In the genomic region with DNA sequence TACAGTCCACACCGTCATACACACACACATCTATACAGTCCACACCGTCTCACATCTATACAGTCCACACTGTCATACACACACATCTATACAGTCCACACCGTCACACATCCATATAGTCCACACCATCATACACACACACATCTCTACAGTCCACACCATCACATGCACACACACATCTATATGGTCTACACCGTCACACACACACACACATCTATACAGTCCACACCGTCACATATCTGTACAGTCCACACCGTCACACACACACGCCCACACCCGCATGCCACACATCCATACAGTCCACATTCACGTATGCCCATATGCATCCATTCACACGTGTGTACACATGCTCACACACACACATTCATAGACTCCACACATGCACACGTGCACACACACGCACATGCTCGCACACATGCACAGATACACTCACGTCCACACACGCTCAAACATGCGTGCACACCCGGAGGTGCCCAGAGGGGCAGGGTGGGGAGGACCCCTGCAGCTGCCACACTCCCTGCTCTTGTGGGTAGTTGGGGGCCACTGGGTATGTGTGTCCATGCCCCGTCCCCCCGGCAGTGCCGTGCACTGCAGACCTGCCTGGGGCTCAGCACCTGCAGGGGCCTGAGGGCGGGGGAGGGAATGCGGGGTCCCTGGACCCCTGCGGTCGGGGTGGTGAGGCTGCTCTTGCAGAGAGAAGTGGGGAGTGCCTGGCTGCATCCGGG, we compare ENCODE assay signal across 17 cellular contexts. TPM values are rescaled to one million over a fixed set of nuclear protein-coding genes. Genes with fewer than 3 reads are reported as not detected.
DNase-seq lines count a peak whose midpoint lies in the region; ATAC-seq, FAIRE-seq and TF ChIP-seq lines count a peak whose summit lies in the region.
"Had no signal": no experiment of that assay in that cellular context is flagged by ENCODE, and none has a peak within 500 bp of the region (broad histone marks: within the 10 kb centered on the region; RNA-seq: fewer than 3 reads in every experiment).

No MANE protein-coding gene starts in this region.

- no peak for FAIRE-seq in H1 (lab: Jason Lieb, UNC)
- FAIRE-seq: GM19239 had no signal

- TSS peak; percentile 57 for BruUV-seq in IMR-90 (replicated peaks; lab: Mats Ljungman, UMichigan)

- H3K14ac ChIP-seq in IMR-90 (replicated peaks; ENCODE audit: low read depth, low read length) (no peak overlapping the region), H1 (ENCODE audit: insufficient read length) (no peak overlapping the region), neuronal stem cell (ENCODE audit: low read length) (no peak overlapping the region)

- H3K9ac ChIP-seq in DND-41 (ENCODE audit: low read depth, low read length) (no peak overlapping the region), IMR-90 (ENCODE audit: low read depth, low read length) (no peak overlapping the region), H1 (replicated peaks in 1 of 4; ENCODE audit: extremely low read depth in 1 of 4, low read depth in 3 of 4, low read length in 3 of 4) (no peak overlapping the region), neuronal stem cell (ENCODE audit: low read depth, low read length, poor library complexity) (peak overlapping the region; percentile 24)

- H4K91ac ChIP-seq in IMR-90 (ENCODE audit: insufficient read depth, low read depth, low read length) (no peak overlapping the region), H1 (replicated peaks; ENCODE audit: insufficient read length, low read length) (peak overlapping the region; percentile 74), neuronal stem cell (ENCODE audit: low read depth, low read length, poor library complexity) (no peak overlapping the region)

- no peak for TF ChIP-seq CTCF in DND-41 (IDR thresholded peaks at IDR 0.05; ENCODE audit: borderline replicate concordance, extremely low read depth, low read length, poor library complexity, severe bottlenecking)
- no peak for TF ChIP-seq CTCF in IMR-90 (conservative IDR thresholded peaks at IDR 0.05; ENCODE audit: low read depth, low read length)
- TF ChIP-seq CTCF in H1 (IDR thresholded peaks at IDR 0.05; ENCODE audit: control extremely low read depth in 1 of 3, insufficient read depth in 1 of 3, low read depth in 1 of 3, low read length in 3 of 3): no peak

- H2BK15ac ChIP-seq in IMR-90 (ENCODE audit: low read depth, low read length): no peak overlapping the region
- H2BK15ac ChIP-seq in H1 (ENCODE audit: low read length): no peak overlapping the region
- H2BK15ac ChIP-seq in neuronal stem cell (ENCODE audit: low read length): no peak overlapping the region

- H3K9me3 ChIP-seq in DND-41 (ENCODE audit: insufficient read depth, low read length, severe bottlenecking) (no peaks in the 10 kb centered on the region), IMR-90 (ENCODE audit: control insufficient read depth, insufficient read depth, low read length) (no peaks in the 10 kb centered on the region), H1 (ENCODE audit: insufficient read depth in 2 of 2, low read depth in 1 of 2, low read length in 1 of 2) (peaks cover 3 to 5% of the 10 kb centered on the region in 2 experiments; a peak in 1 of 4 replicates), neuronal stem cell (replicated peaks in 1 of 2; ENCODE audit: control insufficient read depth in 2 of 2, insufficient read depth in 1 of 2, low read depth in 1 of 2, low read length in 2 of 2) (peaks cover 6 to 8% of the 10 kb centered on the region in 2 donors)

- H4K20me1 ChIP-seq in DND-41 (ENCODE audit: insufficient read depth, low read length) (peaks cover 21% of the 10 kb centered on the region), IMR-90 (ENCODE audit: insufficient read depth, low read length) (peaks cover 39% of the 10 kb centered on the region), H1 (replicated peaks in 1 of 2; ENCODE audit: control insufficient read depth in 1 of 2, insufficient read depth in 2 of 2, low read length in 2 of 2) (peaks cover 0 to 21% of the 10 kb centered on the region in 2 experiments)

- H2BK20ac ChIP-seq in IMR-90 (ENCODE audit: low read depth, low read length): no peak overlapping the region
- no peak overlapping the region for H2BK20ac ChIP-seq in H1 (ENCODE audit: low read length)

- no peak overlapping the region for H4K5ac ChIP-seq in IMR-90 (ENCODE audit: low read depth, low read length)
- no peak overlapping the region for H4K5ac ChIP-seq in H1 (ENCODE audit: insufficient read length, low read depth, low read length)

- TF ChIP-seq RAD21 in IMR-90 (IDR thresholded peaks at IDR 0.05; ENCODE audit: low read length) (no peak), H1 (IDR thresholded peaks at IDR 0.05 in 1 of 2, conservative IDR thresholded peaks at IDR 0.05 in 1 of 2; ENCODE audit: low read depth in 2 of 2, low read length in 2 of 2) (no peak)

- H3K79me1 ChIP-seq in IMR-90 (ENCODE audit: low read depth in 1 of 2, low read length in 2 of 2) (peaks cover 16 to 34% of the 10 kb centered on the region in 2 experiments; a peak in 3 of 4 replicates), H1 (ENCODE audit: low read depth, low read length) (no peaks in the 10 kb centered on the region), neuronal stem cell (ENCODE audit: low read depth, low read length) (peaks cover 9% of the 10 kb centered on the region)

- H3K27me3 ChIP-seq in DND-41 (ENCODE audit: insufficient read depth, low read length, poor library complexity) (no peaks in the 10 kb centered on the region), IMR-90 (ENCODE audit: control insufficient read depth, insufficient read depth, low read length) (no peaks in the 10 kb centered on the region), H1 (replicated peaks in 1 of 4; ENCODE audit: control insufficient read depth in 3 of 4, extremely low read depth in 1 of 4, insufficient read depth in 3 of 4, low read length in 3 of 4) (no peaks in the 10 kb centered on the region), neuronal stem cell (ENCODE audit: control insufficient read depth in 3 of 3, insufficient read depth in 3 of 3, low read depth in 1 of 3, low read length in 3 of 3) (peaks cover 0 to 2% (median 0%) of the 10 kb centered on the region in 3 experiments)

- H2AK9ac ChIP-seq in IMR-90 (replicated peaks; ENCODE audit: low read depth, low read length, poor library complexity): peak overlapping the region; percentile 81

- H3K4ac ChIP-seq in IMR-90 (ENCODE audit: low read depth, low read length): no peak overlapping the region
- peak overlapping the region; percentile 78 for H3K4ac ChIP-seq in H1 (replicated peaks; ENCODE audit: insufficient read length, low read depth, low read length)
- no peak overlapping the region for H3K4ac ChIP-seq in neuronal stem cell (ENCODE audit: low read length)

- H3K4me2 ChIP-seq in DND-41 (ENCODE audit: insufficient read depth, low read length) (no peak overlapping the region), IMR-90 (ENCODE audit: low read depth, low read length) (no peak overlapping the region), H1 (ENCODE audit: insufficient read depth in 1 of 2, low read depth in 2 of 2, low read length in 2 of 2) (no peak overlapping the region), neuronal stem cell (ENCODE audit: insufficient read depth, low read length, poor library complexity, severe bottlenecking) (no peak overlapping the region)

- in situ Hi-C loops in IMR-90 (cut with MboI; ENCODE audit: low sequenced_read_pairs): no loop called here

- H3K23ac ChIP-seq in IMR-90 (ENCODE audit: low read depth, low read length): no peak overlapping the region
- no peak overlapping the region for H3K23ac ChIP-seq in H1 (ENCODE audit: insufficient read length)
- peak overlapping the region; percentile 26 for H3K23ac ChIP-seq in neuronal stem cell (ENCODE audit: low read depth, low read length, poor library complexity)

- no peak overlapping the region for H3K56ac ChIP-seq in IMR-90 (ENCODE audit: extremely low read depth, insufficient read depth, low read length)
- H3K56ac ChIP-seq in H1 (replicated peaks; ENCODE audit: insufficient read length, low read depth, low read length): no peak overlapping the region

- H2AFZ ChIP-seq in DND-41 (ENCODE audit: low read depth, low read length): no peak overlapping the region
- no peak overlapping the region for H2AFZ ChIP-seq in IMR-90 (replicated peaks; ENCODE audit: low read length, poor library complexity)
- no peak overlapping the region for H2AFZ ChIP-seq in H1 (ENCODE audit: low read length)
- H2AFZ ChIP-seq in neuronal stem cell (ENCODE audit: low read length): no peak overlapping the region

- H3K27ac ChIP-seq in DND-41 (ENCODE audit: low read length): no peak overlapping the region
- no peak overlapping the region for H3K27ac ChIP-seq in IMR-90 (ENCODE audit: insufficient read depth, low read length)
- H3K27ac ChIP-seq in H1 (ENCODE audit: low read depth, low read length): no peak overlapping the region
- H3K27ac ChIP-seq in neuronal stem cell (replicated peaks; ENCODE audit: low read length): no peak overlapping the region
- H3K27ac ChIP-seq: C4-2B had no signal

- H3K4me3 ChIP-seq in DND-41 (ENCODE audit: low read depth in 1 of 2, low read length in 2 of 2) (no peak overlapping the region), IMR-90 (ENCODE audit: insufficient read depth, low read depth, low read length) (no peak overlapping the region), H1 (ENCODE audit: extremely low read depth in 1 of 4, insufficient read depth in 2 of 4, low read depth in 3 of 4, low read length in 4 of 4) (no peak overlapping the region), neuronal stem cell (ENCODE audit: low read length in 2 of 2) (peak overlapping the region in 1 of 2 donors; percentile 50)

- dilution Hi-C loops in IMR-90 (cut with HindIII; ENCODE audit: low sequenced_read_pairs, unreplicated experiment): no loop called here

- H3K36me3 ChIP-seq in DND-41 (ENCODE audit: insufficient read depth, low read length) (peaks cover 67% of the 10 kb centered on the region), IMR-90 (ENCODE audit: control insufficient read depth, insufficient read depth, low read length) (peaks cover 59% of the 10 kb centered on the region), H1 (ENCODE audit: control insufficient read depth in 2 of 4, insufficient read depth in 4 of 4, low read length in 3 of 4) (peaks cover 0 to 47% (median 22%) of the 10 kb centered on the region in 4 experiments; a peak in 6 of 8 replicates), neuronal stem cell (replicated peaks in 1 of 2; ENCODE audit: control insufficient read depth in 2 of 2, insufficient read depth in 2 of 2, low read length in 2 of 2) (peaks cover 40 to 69% of the 10 kb centered on the region in 2 donors)

- CTCF ChIA-PET in IMR-90 (lab: Yijun Ruan, JAX): no interaction called here
- CTCF ChIA-PET in H1 (lab: Charles Lee; ENCODE audit: partially characterized antibody): no interaction called here

- H2AK5ac ChIP-seq in IMR-90 (ENCODE audit: low read depth, low read length) (no peak overlapping the region), H1 (ENCODE audit: low read depth, low read length) (no peak overlapping the region), neuronal stem cell (ENCODE audit: low read depth, low read length) (no peak overlapping the region)

- DNase-seq in DND-41 (no peak), IMR-90 (no peak), H1 (ENCODE audit: low read depth in 1 of 2, low spot score in 2 of 2) (no peak), neuronal stem cell (ENCODE audit: low spot score) (no peak), EL (no peak), A172 (ENCODE audit: low spot score) (no peak), HuH-7.5 (ENCODE audit: low spot score) (no peak)
- no peak for DNase-seq in effector CD4-positive, alpha-beta T cell
- DNase-seq: ACHN, DMS 273 treated with DMSO at 0.1 percent for 48 hours, GDM1, HCEC 1CT, KG1, NCI-H1694 treated with DMSO at 0.1 percent for 48 hours, Right ventricle myocardium superior had no signal

- H3K9me1 ChIP-seq in IMR-90 (ENCODE audit: insufficient read depth, low read length): peaks cover 16% of the 10 kb centered on the region

- no peak for TF ChIP-seq EP300 in H1 (IDR thresholded peaks at IDR 0.05; ENCODE audit: borderline replicate concordance in 1 of 2, low read depth in 2 of 2, low read length in 2 of 2)

- no peak overlapping the region; the same call in 1 of the 2 replicates for H2BK12ac ChIP-seq in H1 (ENCODE audit: low read depth, low read length)
- no peak overlapping the region for H2BK12ac ChIP-seq in neuronal stem cell (ENCODE audit: low read length)

- H2BK120ac ChIP-seq in IMR-90 (ENCODE audit: low read depth, low read length) (no peak overlapping the region), H1 (replicated peaks; ENCODE audit: low read depth, low read length) (no peak overlapping the region), neuronal stem cell (ENCODE audit: low read depth, low read length) (no peak overlapping the region)

- H3K4me1 ChIP-seq in DND-41 (ENCODE audit: insufficient read depth, low read length): no peaks in the 10 kb centered on the region
- H3K4me1 ChIP-seq in IMR-90 (ENCODE audit: control insufficient read depth, insufficient read depth, low read length): no peaks in the 10 kb centered on the region
- H3K4me1 ChIP-seq in H1 (replicated peaks in 1 of 4; ENCODE audit: control insufficient read depth in 3 of 4, insufficient read depth in 4 of 4, low read length in 3 of 4): no peaks in the 10 kb centered on the region
- H3K4me1 ChIP-seq in neuronal stem cell (ENCODE audit: control insufficient read depth in 2 of 2, insufficient read depth in 1 of 2, low read depth in 1 of 2, low read length in 2 of 2): no peaks in the 10 kb centered on the region

- ATAC-seq in DND-41 (ENCODE audit: insufficient read depth, low read depth) (0 out of 3 replicates have a peak, but pooled peaks have one; percentile 5), IMR-90 (ENCODE audit: low read depth) (no peak)

- TF ChIP-seq POLR2A in IMR-90 (IDR thresholded peaks at IDR 0.05; ENCODE audit: low read depth, low read length): no peak
- no peak; a peak in 1 of 3 replicates for TF ChIP-seq POLR2A in H1 (IDR thresholded peaks at IDR 0.05; ENCODE audit: control extremely low read depth in 1 of 2, low read depth in 2 of 2, low read length in 2 of 2)

- WGBS in IMR-90 (ENCODE audit: extremely low coverage in 2 of 2, insufficient read length in 1 of 2), 2 experiments: 98% methylated on average over 9 of the region's 25 CpGs; no CpG with 5 or more reads in 1 of the 2 experiments
- WGBS in H1 (ENCODE audit: extremely low coverage in 1 of 2, insufficient coverage in 1 of 2, insufficient read length in 1 of 2, insufficient replicate concordance in 2 of 2, low coverage in 1 of 2, low lambda C conversion rate in 2 of 2, missing lambda C conversion rate in 1 of 2), 2 experiments: 96% methylated on average over 20 of the region's 25 CpGs; no CpG with 5 or more reads in 1 of the 2 experiments
- 100% methylated on average over 2 of the region's 25 CpGs; no CpG with 5 or more reads in 1 of the 2 donors for WGBS in neuronal stem cell (ENCODE audit: extremely low coverage in 2 of 2, insufficient read length in 2 of 2, insufficient replicate concordance in 1 of 2), 2 donors

- H3K79me2 ChIP-seq in DND-41 (ENCODE audit: insufficient read depth, low read length) (no peaks in the 10 kb centered on the region), H1 (ENCODE audit: control insufficient read depth in 1 of 2, insufficient read depth in 2 of 2, low read length in 2 of 2) (no peaks in the 10 kb centered on the region)

- H2BK5ac ChIP-seq in IMR-90 (ENCODE audit: low read depth, low read length, poor library complexity, severe bottlenecking): no peak overlapping the region
- H2BK5ac ChIP-seq in H1 (ENCODE audit: low read depth, low read length): peak overlapping the region; percentile 47; the same call in 1 of the 2 replicates
- H2BK5ac ChIP-seq in neuronal stem cell (ENCODE audit: low read length): no peak overlapping the region

- H3K18ac ChIP-seq in IMR-90 (ENCODE audit: low read depth, low read length): no peak overlapping the region
- no peak overlapping the region for H3K18ac ChIP-seq in H1 (ENCODE audit: extremely low read depth, low read length)
- H3K18ac ChIP-seq in neuronal stem cell (ENCODE audit: low read length): no peak overlapping the region

- POLR2A ChIA-PET in IMR-90 (lab: Charles Lee; ENCODE audit: unreplicated experiment) (no interaction called here), H1 (lab: Charles Lee; ENCODE audit: partially characterized antibody) (interaction anchor here (1.6 kb wide), 1 partner anchor 10 kb away, joined by 5 read pairs; no protein-coding TSS in a partner anchor)

- peaks cover 9% of the 10 kb centered on the region; the same call in 1 of the 2 replicates for H3K23me2 ChIP-seq in H1 (ENCODE audit: low read depth, low read length)

- intact Hi-C loops in IMR-90 (cut with micrococcal nuclease): no loop called here

- H4K8ac ChIP-seq in IMR-90 (ENCODE audit: low read depth in 2 of 2, low read length in 2 of 2) (no peak overlapping the region), H1 (ENCODE audit: extremely low read depth, insufficient read depth, low read length) (no peak overlapping the region), neuronal stem cell (ENCODE audit: low read depth, low read length) (no peak overlapping the region)

RNA-seq across cellular contexts. Expression of a gene that starts 29.2 kb away (rescaled TPM):
- total RNA-seq in IMR-90 (2012; rRNA removed): 10.8 and 13.6 TPM in 2 replicates
- polyA plus RNA-seq in IMR-90 (2012; rRNA removed) (12.1 and 16.6 TPM in 2 replicates), H1 (2011; rRNA removed) (30.2 and 50.9 TPM in 2 replicates)
- 11.9 and 21.3 TPM in 2 replicates for polyA plus RNA-seq in IMR-90 (2012; cell fraction: cytosol; rRNA removed)
- 12.0 and 20.3 TPM in 2 replicates for polyA plus RNA-seq in IMR-90 (2012; cell fraction: nucleus; rRNA removed; ENCODE audit: low replicate concordance)
- 41.4 and 51.4 TPM in 2 replicates for total RNA-seq in H1 (2021; fragmentation: NEBNext Ultra II Directional; extraction: Animal tissue kit (Norgen Biotek cat#: 25700))
- 20.8 TPM for polyA plus RNA-seq in H1 (2011; cell fraction: cytosol; rRNA removed)
- polyA plus RNA-seq in H1 (2011; cell fraction: nucleus; rRNA removed): 63.1 TPM
- polyA plus RNA-seq in H1 (2012, experiment 1 of 2): 38.4 to 43.8 TPM (median 41.8 TPM) in 4 replicates
- polyA plus RNA-seq in H1 (2012, experiment 2 of 2): 41.0 TPM
- 50.9 TPM for polyA plus RNA-seq in H1 (2013, experiment 1 of 2)
- polyA plus RNA-seq in H1 (2013, experiment 2 of 2): 51.6 TPM
- polyA minus RNA-seq in H1 (2011; rRNA and poly(A)+ RNA removed): 15.1 and 22.0 TPM in 2 replicates
- 18.9 TPM for polyA minus RNA-seq in H1 (2011; cell fraction: cytosol; rRNA and poly(A)+ RNA removed)
- 25.7 TPM for polyA minus RNA-seq in H1 (2011; cell fraction: nucleus; rRNA and poly(A)+ RNA removed)
- polyA plus RNA-seq in neuronal stem cell (2013, experiment 1 of 2): 64.0 TPM
- 61.2 TPM for polyA plus RNA-seq in neuronal stem cell (2013, experiment 2 of 2)
- 28.7 and 33.9 TPM in 2 replicates for total RNA-seq in A172 (2014; rRNA removed; shearing (Covaris generic))

RNA-seq across cellular contexts. Expression of a gene that starts 30.0 kb away (rescaled TPM):
- total RNA-seq in IMR-90 (2012; rRNA removed): 3.2 and 4.2 TPM in 2 replicates
- polyA plus RNA-seq in IMR-90 (2012; rRNA removed) (10.3 and 14.7 TPM in 2 replicates), H1 (2011; rRNA removed) (5.6 and 9.1 TPM in 2 replicates)
- 6.9 and 17.2 TPM in 2 replicates for polyA plus RNA-seq in IMR-90 (2012; cell fraction: cytosol; rRNA removed)
- polyA plus RNA-seq in IMR-90 (2012; cell fraction: nucleus; rRNA removed; ENCODE audit: low replicate concordance): 22.8 and 55.1 TPM in 2 replicates
- total RNA-seq in H1 (2021; fragmentation: NEBNext Ultra II Directional; extraction: Animal tissue kit (Norgen Biotek cat#: 25700)): 16.6 and 17.8 TPM in 2 replicates
- 5.6 TPM for polyA plus RNA-seq in H1 (2011; cell fraction: cytosol; rRNA removed)
- 19.7 TPM for polyA plus RNA-seq in H1 (2011; cell fraction: nucleus; rRNA removed)
- 5.4 to 9.5 TPM (median 8.5 TPM) in 4 replicates for polyA plus RNA-seq in H1 (2012, experiment 1 of 2)
- polyA plus RNA-seq in H1 (2012, experiment 2 of 2): 4.5 TPM
- polyA plus RNA-seq in H1 (2013, experiment 1 of 2): 17.9 TPM
- polyA plus RNA-seq in H1 (2013, experiment 2 of 2): 15.8 TPM
- 3.1 and 3.5 TPM in 2 replicates for polyA minus RNA-seq in H1 (2011; rRNA and poly(A)+ RNA removed)
- 9.5 TPM for polyA minus RNA-seq in H1 (2011; cell fraction: cytosol; rRNA and poly(A)+ RNA removed)
- 14.4 TPM for polyA minus RNA-seq in H1 (2011; cell fraction: nucleus; rRNA and poly(A)+ RNA removed)
- 9.3 TPM for polyA plus RNA-seq in neuronal stem cell (2013, experiment 1 of 2)
- polyA plus RNA-seq in neuronal stem cell (2013, experiment 2 of 2): 10.2 TPM
- 15.8 and 16.4 TPM in 2 replicates for total RNA-seq in A172 (2014; rRNA removed; shearing (Covaris generic))

RNA-seq across cellular contexts. Expression of a gene that starts 51.5 kb away (rescaled TPM):
- total RNA-seq in IMR-90 (2012; rRNA removed): 1,727 and 2,161 TPM in 2 replicates
- polyA plus RNA-seq in IMR-90 (2012; rRNA removed) (1,505 and 1,547 TPM in 2 replicates), H1 (2011; rRNA removed) (1,554 and 2,482 TPM in 2 replicates)
- polyA plus RNA-seq in IMR-90 (2012; cell fraction: cytosol; rRNA removed): 957 and 2,460 TPM in 2 replicates
- polyA plus RNA-seq in IMR-90 (2012; cell fraction: nucleus; rRNA removed; ENCODE audit: low replicate concordance): 805 and 1,780 TPM in 2 replicates
- total RNA-seq in H1 (2021; fragmentation: NEBNext Ultra II Directional; extraction: Animal tissue kit (Norgen Biotek cat#: 25700)): 3,380 and 3,443 TPM in 2 replicates
- polyA plus RNA-seq in H1 (2011; cell fraction: cytosol; rRNA removed): 2,432 TPM
- polyA plus RNA-seq in H1 (2011; cell fraction: nucleus; rRNA removed): 2,476 TPM
- 3,535 to 4,309 TPM (median 3,652 TPM) in 4 replicates for polyA plus RNA-seq in H1 (2012, experiment 1 of 2)
- polyA plus RNA-seq in H1 (2012, experiment 2 of 2): 3,970 TPM
- polyA plus RNA-seq in H1 (2013, experiment 1 of 2): 1,821 TPM
- 1,896 TPM for polyA plus RNA-seq in H1 (2013, experiment 2 of 2)
- polyA minus RNA-seq in H1 (2011; rRNA and poly(A)+ RNA removed): 1,497 and 1,567 TPM in 2 replicates
- polyA minus RNA-seq in H1 (2011; cell fraction: cytosol; rRNA and poly(A)+ RNA removed): 2,226 TPM
- 1,168 TPM for polyA minus RNA-seq in H1 (2011; cell fraction: nucleus; rRNA and poly(A)+ RNA removed)
- 2,427 TPM for polyA plus RNA-seq in neuronal stem cell (2013, experiment 1 of 2)
- polyA plus RNA-seq in neuronal stem cell (2013, experiment 2 of 2): 2,458 TPM
- 1,286 and 1,342 TPM in 2 replicates for total RNA-seq in A172 (2014; rRNA removed; shearing (Covaris generic))
